21 cellular contexts compared by ENCODE assay signal in the genomic region with DNA sequence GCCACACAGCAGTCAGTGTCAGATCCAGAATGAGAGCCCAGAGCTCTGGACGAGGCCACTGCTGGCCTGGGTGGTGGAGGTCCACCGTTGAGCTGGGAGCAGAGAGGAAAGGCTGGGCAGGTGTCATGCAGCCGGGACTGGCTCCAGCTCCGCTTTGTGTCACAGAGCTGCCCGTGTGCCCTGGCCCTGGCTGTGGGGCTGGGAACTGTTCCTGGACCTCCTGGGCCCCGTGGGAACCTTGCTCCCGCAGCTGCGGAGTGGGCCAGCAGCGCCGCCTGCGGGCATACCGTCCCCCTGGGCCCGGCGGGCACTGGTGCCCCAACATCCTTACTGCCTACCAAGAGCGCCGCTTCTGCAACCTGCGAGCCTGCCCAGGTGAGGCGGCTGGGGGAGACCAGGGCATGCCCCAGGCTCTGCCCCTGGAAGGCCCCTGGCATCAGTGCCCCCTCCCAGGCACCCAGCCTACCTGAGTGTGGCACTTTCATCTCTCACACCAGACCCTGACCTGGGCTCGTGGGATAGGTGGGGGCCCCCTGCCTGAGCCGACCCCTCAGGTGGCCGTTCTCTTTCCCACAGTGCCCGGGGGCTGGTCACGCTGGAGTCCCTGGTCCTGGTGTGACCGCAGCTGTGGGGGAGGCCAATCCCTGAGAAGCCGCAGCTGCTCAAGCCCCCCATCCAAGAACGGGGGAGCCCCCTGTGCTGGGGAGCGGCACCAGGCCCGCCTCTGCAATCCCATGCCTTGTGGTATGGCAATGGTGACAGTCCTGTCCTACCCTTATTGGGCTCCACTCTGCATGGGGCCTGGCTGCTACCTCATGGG. TPM values are rescaled to one million over a fixed set of nuclear protein-coding genes. Genes with fewer than 3 reads are reported as not detected.
"Had no signal": no experiment of that assay in that cellular context is flagged by ENCODE, and none has a peak within 500 bp of the region (broad histone marks: within the 10 kb centered on the region; RNA-seq: fewer than 3 reads in every experiment).

No MANE protein-coding gene starts in this region.

- H3K27me3 ChIP-seq: ovary, testis had no signal

- ATAC-seq: activated CD4-positive, CD25-positive, alpha-beta regulatory T cell treated with anti-CD3 and anti-CD28 coated beads, Interleukin-2, amount 50 U/mL, for 24 hours; activated CD8-positive, alpha-beta memory T cell treated with anti-CD3 and anti-CD28 coated beads, Interleukin-2, amount 10 ng/mL, durations not matched to agents 7 days and 5 days; activated CD8-positive, alpha-beta T cell treated with anti-CD3 and anti-CD28 coated beads for 36 hours; left colon; natural killer cell; sciatic nerve; SK-N-SH treated with all-trans-retinoic acid at 6 μM for 48 hours; stimulated activated memory B cell treated with anti-CD40 and anti-IgM and Interleukin-4, amounts not matched to agents 10 μg/mL and 1 μg/mL and 100 μg/mL, for 72 hours had no signal

- H3K9me3 ChIP-seq: esophagus muscularis mucosa, ovary, testis had no signal

- H3K36me3 ChIP-seq: esophagus muscularis mucosa, ovary had no signal

- FAIRE-seq: colon, frontal cortex, small intestine had no signal

- H3K27ac ChIP-seq: esophagus muscularis mucosa, ovary, testis had no signal

- H3K4me3 ChIP-seq: esophagus muscularis mucosa, ovary, testis had no signal

- DNase-seq: activated CD4-positive, alpha-beta T cell treated with anti-CD3 and anti-CD28 coated beads, Interleukin-2, amount 10 ng/mL, durations not matched to agents 7 days and 5 days; activated CD8-positive, alpha-beta memory T cell treated with anti-CD3 and anti-CD28 coated beads, Interleukin-2, amount 10 ng/mL, durations not matched to agents 7 days and 5 days; activated CD8-positive, alpha-beta T cell treated with anti-CD3 and anti-CD28 coated beads for 36 hours; activated gamma-delta T cell treated with Interleukin-2 at 50 U/mL for 16 hours; caudate nucleus; effector memory CD4-positive, alpha-beta T cell; hypothalamus; left colon; natural killer cell; ovary; small intestine; stimulated activated CD4-positive, alpha-beta T cell treated with anti-CD3 and anti-CD28 coated beads, Interleukin-15, amount 100 ng/mL, for 24 hours; testis had no signal

- H3K4me1 ChIP-seq: esophagus muscularis mucosa, testis had no signal

RNA-seq across cellular contexts. Expression of a gene that starts 46.0 kb away (rescaled TPM):
- total RNA-seq: activated CD8-positive, alpha-beta memory T cell treated with anti-CD3 and anti-CD28 coated beads, Interleukin-2, amount 10 ng/mL, durations not matched to agents 7 days and 5 days; T-helper 2 cell treated with Interferon-gamma antibody and Interleukin-4, amounts not matched to agents 100 ng/mL and 5 ng/mL, for 36 hours had no signal
